ENCODE assay signal across 1 cellular context in the genomic region with DNA sequence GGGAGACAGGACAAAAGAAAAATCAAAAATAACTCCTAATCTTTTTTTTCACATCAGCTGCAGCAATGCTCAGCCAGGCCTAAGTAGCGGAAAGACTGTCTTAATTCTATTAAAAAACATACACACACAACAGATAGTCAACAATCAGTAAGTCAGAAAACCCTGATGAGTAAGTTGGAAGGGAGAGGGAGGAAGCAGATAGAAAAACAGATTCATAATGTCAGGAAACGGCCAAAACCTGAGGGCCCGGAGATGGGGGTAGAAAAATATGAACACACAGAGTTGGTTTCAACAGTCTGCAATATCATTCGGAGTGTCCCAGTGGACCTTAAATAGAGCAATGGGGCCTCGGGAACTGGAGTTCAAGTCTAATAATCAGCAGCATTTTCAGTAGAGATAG.
TF ChIP-seq lines count a peak whose summit lies in the region.

No MANE protein-coding gene starts in this region.

TF ChIP-seq in HepG2, 621 proteins besides CTCF, POLR2A, EP300 and RAD21:
- TF ChIP-seq KLF9 (CRISPR knock-in tag; IDR thresholded peaks at IDR 0.05; ENCODE audit: low read depth) (no peak), GFI1 (CRISPR knock-in tag; IDR thresholded peaks at IDR 0.05; ENCODE audit: borderline replicate concordance) (no peak), NFE2L2 (IDR thresholded peaks at IDR 0.05; ENCODE audit: low read length) (no peak), ZNF589 (CRISPR knock-in tag; conservative IDR thresholded peaks at IDR 0.05) (no peak), RNF2 (conservative IDR thresholded peaks at IDR 0.05; ENCODE audit: low read depth) (no peak), ZSCAN29 (CRISPR knock-in tag; conservative IDR thresholded peaks at IDR 0.05) (no peak), AHR (CRISPR knock-in tag; IDR thresholded peaks at IDR 0.05) (no peak), STAT5B (CRISPR knock-in tag; IDR thresholded peaks at IDR 0.05) (no peak), RFX3 (CRISPR knock-in tag; IDR thresholded peaks at IDR 0.05) (no peak), JUN (CRISPR knock-in tag; IDR thresholded peaks at IDR 0.05) (no peak), RBAK (CRISPR knock-in tag; IDR thresholded peaks at IDR 0.05) (no peak), ZBTB21 (CRISPR knock-in tag; IDR thresholded peaks at IDR 0.05) (no peak), HNF4G (IDR thresholded peaks at IDR 0.05; ENCODE audit: borderline replicate concordance, low read depth, low read length) (no peak), HNF4G (CRISPR knock-in tag; IDR thresholded peaks at IDR 0.05; ENCODE audit: borderline replicate concordance, low read depth) (no peak), SETDB1 (CRISPR knock-in tag; IDR thresholded peaks at IDR 0.05; ENCODE audit: borderline replicate concordance) (no peak), MEF2D (CRISPR knock-in tag; IDR thresholded peaks at IDR 0.05) (no peak), ZNF839 (CRISPR knock-in tag; IDR thresholded peaks at IDR 0.05; ENCODE audit: borderline replicate concordance) (no peak)
- TF ChIP-seq, protein P1, sequence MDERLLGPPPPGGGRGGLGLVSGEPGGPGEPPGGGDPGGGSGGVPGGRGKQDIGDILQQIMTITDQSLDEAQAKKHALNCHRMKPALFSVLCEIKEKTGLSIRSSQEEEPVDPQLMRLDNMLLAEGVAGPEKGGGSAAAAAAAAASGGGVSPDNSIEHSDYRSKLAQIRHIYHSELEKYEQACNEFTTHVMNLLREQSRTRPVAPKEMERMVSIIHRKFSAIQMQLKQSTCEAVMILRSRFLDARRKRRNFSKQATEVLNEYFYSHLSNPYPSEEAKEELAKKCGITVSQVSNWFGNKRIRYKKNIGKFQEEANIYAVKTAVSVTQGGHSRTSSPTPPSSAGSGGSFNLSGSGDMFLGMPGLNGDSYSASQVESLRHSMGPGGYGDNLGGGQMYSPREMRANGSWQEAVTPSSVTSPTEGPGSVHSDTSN (CRISPR knock-in tag; IDR thresholded peaks at IDR 0.05): no peak
- TF ChIP-seq, protein P2, sequence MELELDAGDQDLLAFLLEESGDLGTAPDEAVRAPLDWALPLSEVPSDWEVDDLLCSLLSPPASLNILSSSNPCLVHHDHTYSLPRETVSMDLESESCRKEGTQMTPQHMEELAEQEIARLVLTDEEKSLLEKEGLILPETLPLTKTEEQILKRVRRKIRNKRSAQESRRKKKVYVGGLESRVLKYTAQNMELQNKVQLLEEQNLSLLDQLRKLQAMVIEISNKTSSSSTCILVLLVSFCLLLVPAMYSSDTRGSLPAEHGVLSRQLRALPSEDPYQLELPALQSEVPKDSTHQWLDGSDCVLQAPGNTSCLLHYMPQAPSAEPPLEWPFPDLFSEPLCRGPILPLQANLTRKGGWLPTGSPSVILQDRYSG (CRISPR knock-in tag; IDR thresholded peaks at IDR 0.05): no peak
- TF ChIP-seq, protein P3, sequence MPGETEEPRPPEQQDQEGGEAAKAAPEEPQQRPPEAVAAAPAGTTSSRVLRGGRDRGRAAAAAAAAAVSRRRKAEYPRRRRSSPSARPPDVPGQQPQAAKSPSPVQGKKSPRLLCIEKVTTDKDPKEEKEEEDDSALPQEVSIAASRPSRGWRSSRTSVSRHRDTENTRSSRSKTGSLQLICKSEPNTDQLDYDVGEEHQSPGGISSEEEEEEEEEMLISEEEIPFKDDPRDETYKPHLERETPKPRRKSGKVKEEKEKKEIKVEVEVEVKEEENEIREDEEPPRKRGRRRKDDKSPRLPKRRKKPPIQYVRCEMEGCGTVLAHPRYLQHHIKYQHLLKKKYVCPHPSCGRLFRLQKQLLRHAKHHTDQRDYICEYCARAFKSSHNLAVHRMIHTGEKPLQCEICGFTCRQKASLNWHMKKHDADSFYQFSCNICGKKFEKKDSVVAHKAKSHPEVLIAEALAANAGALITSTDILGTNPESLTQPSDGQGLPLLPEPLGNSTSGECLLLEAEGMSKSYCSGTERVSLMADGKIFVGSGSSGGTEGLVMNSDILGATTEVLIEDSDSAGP (CRISPR knock-in tag; IDR thresholded peaks at IDR 0.05; ENCODE audit: borderline replicate concordance): no peak
TF ChIP-seq in HepG2: peak in this region for 0.
